1 cellular context compared by ENCODE assay signal in genomic region chr10:118046491-118047362, GRCh38.
TF ChIP-seq lines count a peak whose summit lies in the region.

RAB11FIP2 (minus strand) TSS chr10:118046941; CDS start chr10:118046163, 778 bp downstream.

TF ChIP-seq in H1, 55 proteins besides CTCF, POLR2A, EP300 and RAD21 (continued from another document):
- TF ChIP-seq MAX (IDR thresholded peaks at IDR 0.05) (peak; percentile 44), RBBP5 (IDR thresholded peaks at IDR 0.05; ENCODE audit: borderline replicate concordance, low read depth, low read length) (no peak; the same call in 1 of the 2 replicates), MAFK (IDR thresholded peaks at IDR 0.05; ENCODE audit: low read depth, low read length) (no peak), SP2 (IDR thresholded peaks at IDR 0.05; ENCODE audit: low read length) (no peak), BCL11A (IDR thresholded peaks at IDR 0.05; ENCODE audit: low read depth in 2 of 2, low read length in 2 of 2) (no peak), CHD1 (IDR thresholded peaks at IDR 0.05; ENCODE audit: low read depth, low read length) (no peak), TCF12 (IDR thresholded peaks at IDR 0.05; ENCODE audit: low read depth, low read length) (no peak), EZH2 (IDR thresholded peaks at IDR 0.05; ENCODE audit: low read depth, low read length, severe bottlenecking) (no peak), CEBPB (IDR thresholded peaks at IDR 0.05; ENCODE audit: low read depth, low read length) (no peak), GTF2F1 (IDR thresholded peaks at IDR 0.05; ENCODE audit: borderline replicate concordance, low read depth, low read length) (no peak; the same call in 1 of the 2 replicates), CBX8 (IDR thresholded peaks at IDR 0.05; ENCODE audit: borderline replicate concordance, low read depth, low read length) (no peak), SIN3A (conservative IDR thresholded peaks at IDR 0.05 in 1 of 2, IDR thresholded peaks at IDR 0.05 in 1 of 2; ENCODE audit: low read depth in 1 of 2, low read length in 2 of 2) (peak; percentile 78 to 87; a peak in 3 of 4 replicates), RNF2 (IDR thresholded peaks at IDR 0.05; ENCODE audit: borderline replicate concordance, low read depth, low read length, missing control alignments, poor library complexity, severe bottlenecking) (no peak), BACH1 (IDR thresholded peaks at IDR 0.05; ENCODE audit: low read length) (no peak), SIX5 (IDR thresholded peaks at IDR 0.05; ENCODE audit: low read depth, low read length) (no peak), ASH2L (IDR thresholded peaks at IDR 0.05; ENCODE audit: low read length) (peak; percentile 65), SP1 (IDR thresholded peaks at IDR 0.05; ENCODE audit: low read depth, low read length) (0 out of 2 replicates have a peak, but pooled peaks have one; percentile 41), ZNF274 (IDR thresholded peaks at IDR 0.05; ENCODE audit: borderline replicate concordance, extremely low read depth, low read length) (no peak), NANOG (IDR thresholded peaks at IDR 0.05; ENCODE audit: insufficient read depth, low read depth, low read length, poor library complexity, severe bottlenecking) (no peak), E2F6 (IDR thresholded peaks at IDR 0.05) (no peak), NRF1 (IDR thresholded peaks at IDR 0.05; ENCODE audit: low read depth, low read length) (no peak), JUND (IDR thresholded peaks at IDR 0.05; ENCODE audit: low read length) (no peak), HDAC6 (IDR thresholded peaks at IDR 0.05; ENCODE audit: low read depth, low read length) (no peak), ATF3 (IDR thresholded peaks at IDR 0.05; ENCODE audit: insufficient read depth, low read depth, low read length) (no peak), PHF8 (conservative IDR thresholded peaks at IDR 0.05; ENCODE audit: low read depth, low read length) (peak; percentile 91), SAP30 (IDR thresholded peaks at IDR 0.05; ENCODE audit: insufficient read depth, insufficient replicate concordance, low read length) (no peak), GABPA (IDR thresholded peaks at IDR 0.05; ENCODE audit: borderline replicate concordance, insufficient read depth, low read length) (no peak), JUN (IDR thresholded peaks at IDR 0.05; ENCODE audit: low read depth, low read length) (no peak), TAF7 (optimal IDR thresholded peaks at IDR 0.05; ENCODE audit: borderline replicate concordance, low read depth, low read length) (peak; percentile 70), POU5F1 (IDR thresholded peaks at IDR 0.05; ENCODE audit: low read depth, low read length) (no peak), FOSL1 (IDR thresholded peaks at IDR 0.05; ENCODE audit: insufficient read depth, low read depth, low read length) (no peak), TEAD4 (IDR thresholded peaks at IDR 0.05; ENCODE audit: low read depth, low read length) (no peak), HDAC2 (IDR thresholded peaks at IDR 0.05; ENCODE audit: borderline replicate concordance in 1 of 2, low read depth in 2 of 2, low read length in 2 of 2) (peak; percentile 49 to 79; a peak in 2 of 4 replicates), CHD7 (IDR thresholded peaks at IDR 0.05; ENCODE audit: insufficient replicate concordance, low read length) (no peak), TBP (IDR thresholded peaks at IDR 0.05; ENCODE audit: low read depth, low read length) (peak; percentile 71; the same call in 1 of the 2 replicates), RFX5 (IDR thresholded peaks at IDR 0.05; ENCODE audit: borderline replicate concordance, low read depth, low read length) (no peak), EGR1 (IDR thresholded peaks at IDR 0.05; ENCODE audit: borderline replicate concordance, low read depth, low read length) (no peak), CHD2 (IDR thresholded peaks at IDR 0.05; ENCODE audit: low read length) (peak; percentile 65), CREB1 (IDR thresholded peaks at IDR 0.05) (peak; percentile 39; the same call in 1 of the 2 replicates)
